In the genomic region with DNA sequence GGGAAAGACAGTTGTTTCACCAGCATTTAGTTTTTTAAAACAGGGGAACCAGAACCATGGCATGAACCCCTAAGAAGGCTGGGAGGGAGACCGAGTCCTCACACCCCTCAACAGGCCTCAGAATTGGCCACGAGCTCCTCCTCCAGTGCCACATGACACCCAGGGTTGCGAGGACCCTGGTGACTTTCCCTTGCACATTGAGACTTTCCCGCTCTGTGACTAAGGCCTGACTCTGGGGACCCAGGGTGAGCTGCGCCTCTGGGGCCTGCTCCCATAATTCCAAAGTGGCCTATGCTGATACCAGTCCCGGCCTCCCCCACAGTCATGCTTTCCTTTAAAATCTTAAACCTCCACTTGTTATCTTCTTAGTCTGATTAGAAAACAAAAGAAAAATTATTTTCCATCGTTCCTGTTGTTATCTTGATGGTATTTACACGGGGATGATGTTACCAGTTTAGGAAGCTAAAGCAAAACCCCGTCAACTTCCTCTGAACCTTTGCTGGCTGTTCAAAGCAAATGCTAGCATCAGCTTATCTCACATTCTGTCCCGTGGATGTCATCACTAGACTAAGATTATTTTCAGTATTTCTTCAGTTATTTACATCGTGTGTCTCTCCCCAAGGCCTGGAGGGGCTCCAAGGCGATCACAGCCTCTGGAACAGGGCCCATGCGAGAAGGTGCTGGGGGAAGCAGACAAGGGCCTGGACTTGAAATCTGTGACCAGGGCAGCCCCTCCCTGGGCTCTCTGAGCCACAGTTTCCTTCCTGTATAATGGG, we compare ENCODE assay signal across 9 cellular contexts. TPM values are rescaled to one million over a fixed set of nuclear protein-coding genes. Genes with fewer than 3 reads are reported as not detected.
A peak's percentile ranks its signal among the peaks of the same experiment; 100 is the strongest.
DNase-seq lines count a peak whose midpoint lies in the region; ATAC-seq, FAIRE-seq and TF ChIP-seq lines count a peak whose summit lies in the region.
"Had no signal": no experiment of that assay in that cellular context is flagged by ENCODE, and none has a peak within 500 bp of the region (broad histone marks: within the 10 kb centered on the region; RNA-seq: fewer than 3 reads in every experiment).

No MANE protein-coding gene starts in this region.

- TF ChIP-seq CTCF in foreskin fibroblast (IDR thresholded peaks at IDR 0.05; ENCODE audit: low read depth, low read length), result no peak

- H3K4me3 ChIP-seq in foreskin fibroblast (ENCODE audit: low read depth in 1 of 2, low read length in 2 of 2), result no peak overlapping the region
- H3K4me3 ChIP-seq: SK-N-MC had no signal

- peak; percentile 1 for ATAC-seq in left ventricle myocardium superior
- ATAC-seq in GM18511 (IDR thresholded peaks at IDR 0.05; ENCODE audit: unreplicated experiment), result no peak

- FAIRE-seq in GM12892 (lab: Jason Lieb, UNC), result peak; percentile 21

- TF ChIP-seq POLR2A in GM12892 (IDR thresholded peaks at IDR 0.05; ENCODE audit: low read depth, low read length), result no peak

- intact Hi-C loops in left ventricle myocardium superior (cut with micrococcal nuclease), result no loop called here

- DNase-seq in GM12892 (ENCODE audit: insufficient read length) (no peak), left ventricle myocardium superior (peak; percentile 73), foreskin fibroblast (no peak), ecto neural progenitor cell (ENCODE audit: low spot score) (no peak), NCI-H1930 (lab: John Stamatoyannopoulos, UW) (no peak)
- peak; percentile 32 for DNase-seq in activated T-helper 9 cell treated with anti-CD3 and anti-CD28 coated beads, Interleukin-2, amount 50 U/mL, for 16 hours (ENCODE audit: low read depth)
- DNase-seq in stimulated activated CD4-positive, alpha-beta T cell treated with anti-CD3 and anti-CD28 coated beads, Interleukin-15, amount 100 ng/mL, for 48 hours (ENCODE audit: low read depth in 2 of 2), result peak; percentile 41 to 46

RNA-seq across cellular contexts. Expression of gene FAM53B, which starts 42.1 kb away (rescaled TPM):
- polyA plus RNA-seq in GM12892 (2012; ENCODE audit: missing spikeins), result 6.0 TPM
- total RNA-seq in left ventricle myocardium superior, result 45.3 TPM

Comparison
In these comparisons a context has a peak if more than half of its experiments do, and no peak if none do; other contexts are left out.
1. DNase-seq: peak in activated T-helper 9 cell treated with anti-CD3 and anti-CD28 coated beads, Interleukin-2, amount 50 U/mL, for 16 hours (single experiment), left ventricle myocardium superior (single experiment) and stimulated activated CD4-positive, alpha-beta T cell treated with anti-CD3 and anti-CD28 coated beads, Interleukin-15, amount 100 ng/mL, for 48 hours (2 of 2); none in GM12892 (single experiment), foreskin fibroblast (0 of 2), ecto neural progenitor cell (single experiment) and NCI-H1930 (0 of 2).